ENCODE assay signal across 1 cellular context in genomic region chr17:36128411-36128978, GRCh38.
TF ChIP-seq lines count a peak whose summit lies in the region.

No MANE protein-coding gene starts in this region.

TF ChIP-seq in SK-N-SH treated with all-trans-retinoic acid at 6 μM for 48 hours, 23 proteins besides CTCF, POLR2A, EP300 and RAD21 (continued from another document):
- TF ChIP-seq TSHZ2 (CRISPR knock-in tag; IDR thresholded peaks at IDR 0.05) (no peak), ARNTL (CRISPR knock-in tag; IDR thresholded peaks at IDR 0.05; ENCODE audit: borderline replicate concordance, low read depth) (no peak), SNAI2 (CRISPR knock-in tag; IDR thresholded peaks at IDR 0.05) (no peak), CSDC2 (CRISPR knock-in tag; IDR thresholded peaks at IDR 0.05) (no peak), CSRNP3 (CRISPR knock-in tag; IDR thresholded peaks at IDR 0.05) (no peak), PPARA (CRISPR knock-in tag; IDR thresholded peaks at IDR 0.05; ENCODE audit: borderline replicate concordance) (no peak), TCF4 (CRISPR knock-in tag; IDR thresholded peaks at IDR 0.05; ENCODE audit: borderline replicate concordance) (no peak), PATZ1 (CRISPR knock-in tag; IDR thresholded peaks at IDR 0.05; ENCODE audit: borderline replicate concordance) (no peak), OSR1 (CRISPR knock-in tag; IDR thresholded peaks at IDR 0.05) (no peak), ESRRG (CRISPR knock-in tag; IDR thresholded peaks at IDR 0.05) (no peak)
